ENCODE assay signal across 3 cellular contexts in the genomic region with DNA sequence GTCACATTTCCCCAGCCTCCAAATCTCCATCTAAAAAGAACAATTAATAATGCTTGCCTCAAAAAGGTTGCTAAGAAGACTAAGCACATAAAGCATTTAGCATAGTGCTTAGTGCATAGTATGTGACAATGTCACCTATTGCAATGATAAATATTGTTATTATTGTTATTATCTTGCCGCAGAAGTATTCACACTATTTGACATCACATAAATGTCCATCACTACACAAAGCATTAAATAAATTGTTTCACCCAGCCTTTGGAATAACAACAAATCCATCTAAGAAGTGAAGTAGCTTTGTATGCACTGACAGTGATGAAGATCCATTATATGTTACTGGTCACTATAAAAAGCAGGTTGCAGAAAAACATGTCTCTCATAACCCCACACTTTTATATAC.
"Had no signal": no experiment of that assay in that cellular context is flagged by ENCODE, and none has a peak within 500 bp of the region (broad histone marks: within the 10 kb centered on the region; RNA-seq: fewer than 3 reads in every experiment).

No MANE protein-coding gene starts in this region.

- DNase-seq: GDM1, GF-D8 had no signal

- H3K4me3 ChIP-seq: GM12878 had no signal
